ENCODE assay signal across 2 cellular contexts in the genomic region with DNA sequence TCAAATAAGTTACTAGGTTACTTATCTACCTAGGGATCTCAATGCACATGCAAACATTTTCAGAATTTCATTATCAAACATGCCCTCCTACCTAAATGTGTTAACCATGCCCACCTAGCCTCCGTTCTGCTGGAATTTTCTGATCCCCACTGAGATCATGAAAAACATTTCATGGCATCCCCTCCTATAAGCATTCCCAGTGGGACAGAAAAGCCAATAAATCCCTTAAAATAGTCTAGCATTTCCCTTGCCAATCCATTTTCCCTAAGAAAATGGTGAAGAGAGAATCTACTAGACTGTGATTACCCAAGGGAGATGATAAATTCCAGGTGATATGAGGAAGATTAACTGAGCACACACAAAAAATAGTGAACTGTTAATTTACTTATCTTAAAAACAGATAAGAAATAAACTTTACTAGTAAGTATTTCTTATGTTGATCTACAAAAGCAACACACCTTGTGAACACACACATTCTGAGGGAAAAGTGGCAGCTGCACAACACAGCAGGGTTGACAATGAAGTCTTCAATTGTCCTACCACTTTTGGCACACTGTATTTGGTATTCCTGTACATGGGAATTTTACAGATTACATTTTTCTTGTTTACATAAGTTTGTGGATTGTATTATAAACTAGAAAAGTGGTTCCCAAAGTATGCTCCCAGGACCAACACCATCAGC.
TF ChIP-seq lines count a peak whose summit lies in the region.

No MANE protein-coding gene starts in this region.

TF ChIP-seq in GM23338, 12 proteins besides CTCF, POLR2A, EP300 and RAD21:
- TF ChIP-seq, protein P1, sequence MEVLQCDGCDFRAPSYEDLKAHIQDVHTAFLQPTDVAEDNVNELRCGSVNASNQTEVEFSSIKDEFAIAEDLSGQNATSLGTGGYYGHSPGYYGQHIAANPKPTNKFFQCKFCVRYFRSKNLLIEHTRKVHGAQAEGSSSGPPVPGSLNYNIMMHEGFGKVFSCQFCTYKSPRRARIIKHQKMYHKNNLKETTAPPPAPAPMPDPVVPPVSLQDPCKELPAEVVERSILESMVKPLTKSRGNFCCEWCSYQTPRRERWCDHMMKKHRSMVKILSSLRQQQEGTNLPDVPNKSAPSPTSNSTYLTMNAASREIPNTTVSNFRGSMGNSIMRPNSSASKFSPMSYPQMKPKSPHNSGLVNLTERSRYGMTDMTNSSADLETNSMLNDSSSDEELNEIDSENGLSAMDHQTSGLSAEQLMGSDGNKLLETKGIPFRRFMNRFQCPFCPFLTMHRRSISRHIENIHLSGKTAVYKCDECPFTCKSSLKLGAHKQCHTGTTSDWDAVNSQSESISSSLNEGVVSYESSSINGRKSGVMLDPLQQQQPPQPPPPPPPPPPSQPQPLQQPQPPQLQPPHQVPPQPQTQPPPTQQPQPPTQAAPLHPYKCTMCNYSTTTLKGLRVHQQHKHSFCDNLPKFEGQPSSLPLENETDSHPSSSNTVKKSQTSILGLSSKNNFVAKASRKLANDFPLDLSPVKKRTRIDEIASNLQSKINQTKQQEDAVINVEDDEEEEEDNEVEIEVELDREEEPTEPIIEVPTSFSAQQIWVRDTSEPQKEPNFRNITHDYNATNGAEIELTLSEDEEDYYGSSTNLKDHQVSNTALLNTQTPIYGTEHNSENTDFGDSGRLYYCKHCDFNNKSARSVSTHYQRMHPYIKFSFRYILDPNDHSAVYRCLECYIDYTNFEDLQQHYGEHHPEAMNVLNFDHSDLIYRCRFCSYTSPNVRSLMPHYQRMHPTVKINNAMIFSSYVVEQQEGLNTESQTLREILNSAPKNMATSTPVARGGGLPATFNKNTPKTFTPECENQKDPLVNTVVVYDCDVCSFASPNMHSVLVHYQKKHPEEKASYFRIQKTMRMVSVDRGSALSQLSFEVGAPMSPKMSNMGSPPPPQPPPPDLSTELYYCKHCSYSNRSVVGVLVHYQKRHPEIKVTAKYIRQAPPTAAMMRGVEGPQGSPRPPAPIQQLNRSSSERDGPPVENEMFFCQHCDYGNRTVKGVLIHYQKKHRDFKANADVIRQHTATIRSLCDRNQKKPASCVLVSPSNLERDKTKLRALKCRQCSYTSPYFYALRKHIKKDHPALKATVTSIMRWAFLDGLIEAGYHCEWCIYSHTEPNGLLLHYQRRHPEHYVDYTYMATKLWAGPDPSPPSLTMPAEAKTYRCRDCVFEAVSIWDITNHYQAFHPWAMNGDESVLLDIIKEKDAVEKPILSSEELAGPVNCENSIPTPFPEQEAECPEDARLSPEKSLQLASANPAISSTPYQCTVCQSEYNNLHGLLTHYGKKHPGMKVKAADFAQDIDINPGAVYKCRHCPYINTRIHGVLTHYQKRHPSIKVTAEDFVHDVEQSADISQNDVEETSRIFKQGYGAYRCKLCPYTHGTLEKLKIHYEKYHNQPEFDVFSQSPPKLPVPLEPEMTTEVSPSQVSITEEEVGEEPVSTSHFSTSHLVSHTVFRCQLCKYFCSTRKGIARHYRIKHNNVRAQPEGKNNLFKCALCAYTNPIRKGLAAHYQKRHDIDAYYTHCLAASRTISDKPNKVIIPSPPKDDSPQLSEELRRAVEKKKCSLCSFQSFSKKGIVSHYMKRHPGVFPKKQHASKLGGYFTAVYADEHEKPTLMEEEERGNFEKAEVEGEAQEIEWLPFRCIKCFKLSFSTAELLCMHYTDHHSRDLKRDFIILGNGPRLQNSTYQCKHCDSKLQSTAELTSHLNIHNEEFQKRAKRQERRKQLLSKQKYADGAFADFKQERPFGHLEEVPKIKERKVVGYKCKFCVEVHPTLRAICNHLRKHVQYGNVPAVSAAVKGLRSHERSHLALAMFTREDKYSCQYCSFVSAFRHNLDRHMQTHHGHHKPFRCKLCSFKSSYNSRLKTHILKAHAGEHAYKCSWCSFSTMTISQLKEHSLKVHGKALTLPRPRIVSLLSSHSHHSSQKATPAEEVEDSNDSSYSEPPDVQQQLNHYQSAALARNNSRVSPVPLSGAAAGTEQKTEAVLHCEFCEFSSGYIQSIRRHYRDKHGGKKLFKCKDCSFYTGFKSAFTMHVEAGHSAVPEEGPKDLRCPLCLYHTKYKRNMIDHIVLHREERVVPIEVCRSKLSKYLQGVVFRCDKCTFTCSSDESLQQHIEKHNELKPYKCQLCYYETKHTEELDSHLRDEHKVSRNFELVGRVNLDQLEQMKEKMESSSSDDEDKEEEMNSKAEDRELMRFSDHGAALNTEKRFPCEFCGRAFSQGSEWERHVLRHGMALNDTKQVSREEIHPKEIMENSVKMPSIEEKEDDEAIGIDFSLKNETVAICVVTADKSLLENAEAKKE (CRISPR knock-in tag; IDR thresholded peaks at IDR 0.05), result no peak
- TF ChIP-seq NANOG (IDR thresholded peaks at IDR 0.05; ENCODE audit: borderline replicate concordance), result no peak
- TF ChIP-seq JUNB (IDR thresholded peaks at IDR 0.05; ENCODE audit: unreplicated experiment), result no peak

TF ChIP-seq in GM12878, 131 proteins besides CTCF, POLR2A, EP300 and RAD21:
- TF ChIP-seq CREM (IDR thresholded peaks at IDR 0.05; ENCODE audit: low read depth), result no peak
- TF ChIP-seq ZBTB33 (IDR thresholded peaks at IDR 0.05), result no peak
- TF ChIP-seq CBX5 (IDR thresholded peaks at IDR 0.05; ENCODE audit: low read depth), result no peak
- TF ChIP-seq MTA2 (IDR thresholded peaks at IDR 0.05; ENCODE audit: low read depth), result no peak
